22 cellular contexts compared by ENCODE assay signal in the genomic region with DNA sequence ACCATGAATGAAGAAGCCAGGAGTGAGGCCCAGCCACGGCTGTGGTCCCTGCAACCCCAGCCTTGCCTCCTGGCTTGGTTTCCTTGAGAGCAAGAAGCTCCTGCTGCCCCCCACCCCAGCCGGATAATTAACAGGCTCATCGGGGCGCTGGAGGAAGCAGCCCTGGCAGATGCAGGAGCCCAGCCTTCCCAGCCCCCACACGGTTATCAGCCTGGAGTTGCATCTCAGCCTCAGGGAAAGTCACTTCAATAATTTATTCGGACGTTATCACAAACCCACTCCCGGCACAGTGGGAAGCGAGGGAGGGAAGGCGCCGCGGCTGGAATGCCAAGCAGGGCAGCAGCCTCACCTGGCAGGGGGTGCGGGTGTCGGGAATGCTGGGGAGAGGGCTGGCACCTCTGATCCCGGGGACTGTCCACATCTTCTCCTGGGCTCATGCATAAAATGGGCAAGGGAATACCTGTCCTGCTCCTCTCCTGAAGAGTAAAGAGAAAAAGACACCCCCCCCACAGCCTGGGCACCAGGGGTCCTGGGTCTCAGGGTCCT. TPM values are rescaled to one million over a fixed set of nuclear protein-coding genes. Genes with fewer than 3 reads are reported as not detected.
DNase-seq lines count a peak whose midpoint lies in the region; ATAC-seq and TF ChIP-seq lines count a peak whose summit lies in the region.
"Had no signal": no experiment of that assay in that cellular context is flagged by ENCODE, and none has a peak within 500 bp of the region (broad histone marks: within the 10 kb centered on the region; RNA-seq: fewer than 3 reads in every experiment).

No MANE protein-coding gene starts in this region.

- H3K4me3 Mint-ChIP-seq in natural killer cell = no peak overlapping the region
- H3K4me3 Mint-ChIP-seq in natural killer cell treated with Interleukin-12 subunit alpha and Interleukin-12 subunit beta and Interleukin-15 and Interleukin-18, amount 100 ng/mL, for 72 hours = no peak overlapping the region
- H3K4me3 Mint-ChIP-seq in WTC11 = no peak overlapping the region
- H3K4me3 Mint-ChIP-seq: activated CD4-positive, alpha-beta T cell treated with anti-CD3 and anti-CD28 coated beads for 36 hours; dendritic cell treated with granulocyte-macrophage colony-stimulating factor and Interleukin-4, amounts not matched to agents 40 ng/mL and 50 ng/mL, for 4 days had no signal

- no peak for TF ChIP-seq CTCF in natural killer cell (IDR thresholded peaks at IDR 0.05)
- TF ChIP-seq CTCF in WTC11 (IDR thresholded peaks at IDR 0.05) = no peak

- H3K27ac Mint-ChIP-seq in natural killer cell = no peak overlapping the region
- H3K27ac Mint-ChIP-seq in natural killer cell treated with Interleukin-12 subunit alpha and Interleukin-12 subunit beta and Interleukin-15 and Interleukin-18, amount 100 ng/mL, for 72 hours = no peak overlapping the region
- no peak overlapping the region for H3K27ac Mint-ChIP-seq in WTC11
- H3K27ac Mint-ChIP-seq: activated CD4-positive, alpha-beta T cell treated with anti-CD3 and anti-CD28 coated beads for 36 hours; dendritic cell treated with granulocyte-macrophage colony-stimulating factor and Interleukin-4, amounts not matched to agents 40 ng/mL and 50 ng/mL, for 4 days had no signal

- WGBS in mesendoderm (ENCODE audit: extremely low coverage, insufficient coverage, low lambda C conversion rate) = no CpG with 5 or more reads among the region's 15 CpGs
- 64 to 66% methylated on average over 15 of the region's 15 CpGs for WGBS in aorta, 2 donors

- H4K8ac ChIP-seq in mesendoderm (ENCODE audit: low read depth, low read length) = no peak overlapping the region

- H2BK120ac ChIP-seq in mesendoderm (ENCODE audit: low read depth, low read length) = no peak overlapping the region

- peak overlapping the region; percentile 44 for H3K56ac ChIP-seq in mesendoderm (ENCODE audit: low read length)

- intact Hi-C loops in natural killer cell (cut with micrococcal nuclease) = no loop called here
- intact Hi-C loops in aorta (cut with DNase I) = no loop called here

- peaks cover 9 to 13% of the 10 kb centered on the region in 2 donors for H3K4me1 Mint-ChIP-seq in natural killer cell
- peaks cover 10 to 13% of the 10 kb centered on the region in 2 donors for H3K4me1 Mint-ChIP-seq in natural killer cell treated with Interleukin-12 subunit alpha and Interleukin-12 subunit beta and Interleukin-15 and Interleukin-18, amount 100 ng/mL, for 72 hours (ENCODE audit: low read depth in 2 of 2)
- peaks cover 11% of the 10 kb centered on the region for H3K4me1 Mint-ChIP-seq in WTC11

- no peak overlapping the region for H3K4me2 ChIP-seq in mesendoderm (ENCODE audit: low read length)

- H2BK5ac ChIP-seq in mesendoderm (ENCODE audit: low read length) = no peak overlapping the region

- H3K36me3 Mint-ChIP-seq in natural killer cell (no peaks in the 10 kb centered on the region), WTC11 (no peaks in the 10 kb centered on the region)
- H3K36me3 Mint-ChIP-seq in natural killer cell treated with Interleukin-12 subunit alpha and Interleukin-12 subunit beta and Interleukin-15 and Interleukin-18, amount 100 ng/mL, for 72 hours = no peaks in the 10 kb centered on the region

- no peak overlapping the region for H3K4ac ChIP-seq in mesendoderm (ENCODE audit: low read depth, low read length)

- H3K4me1 ChIP-seq in mesendoderm (ENCODE audit: control insufficient read depth, low read depth, low read length) = peaks cover 12% of the 10 kb centered on the region
- no peaks in the 10 kb centered on the region for H3K4me1 ChIP-seq in aorta (ENCODE audit: control insufficient read depth in 1 of 2, insufficient read depth in 2 of 2, low read length in 2 of 2)
- H3K4me1 ChIP-seq: Caco-2, gastrocnemius medialis, parathyroid adenoma had no signal

- H4K5ac ChIP-seq in mesendoderm (ENCODE audit: low read length) = no peak overlapping the region

- POLR2A ChIA-PET in WTC11 (lab: Charles Lee) = interaction anchor here (1.0 kb wide), 1 partner anchor 44 kb away, joined by 3 read pairs; a partner anchor contains a TSS

- DNase-seq in natural killer cell = peak; percentile 5
- no peak for DNase-seq in natural killer cell treated with Interleukin-12 subunit alpha and Interleukin-12 subunit beta and Interleukin-15 and Interleukin-18, amount 100 ng/mL, for 72 hours (ENCODE audit: low spot score)
- DNase-seq in WTC11 (ENCODE audit: low spot score) = no peak
- peak; percentile 54 for DNase-seq in mesendoderm
- DNase-seq in aorta = peak; percentile 36 to 51
- no peak for DNase-seq in hepatic stellate cell (ENCODE audit: low spot score)
- no peak for DNase-seq in NCI-H1930 (lab: John Stamatoyannopoulos, UW)
- DNase-seq: activated CD4-positive, alpha-beta T cell treated with anti-CD3 and anti-CD28 coated beads for 36 hours; brain microvascular endothelial cell; Caco-2; gastrocnemius medialis; lower lobe of right lung; NCI-H2107; NCI-H524 treated with DMSO at 0.1 percent for 48 hours; PC-3; stimulated activated CD8-positive, alpha-beta memory T cell treated with anti-CD3 and anti-CD28 coated beads, Interleukin-4, amount 100 ng/mL, for 48 hours; substantia nigra; T-helper 9 cell had no signal

- no peaks in the 10 kb centered on the region for H3K9me3 ChIP-seq in aorta (ENCODE audit: control insufficient read depth, low read length)
- H3K9me3 ChIP-seq: Caco-2, gastrocnemius medialis, lower lobe of right lung had no signal

- no peak overlapping the region for H3K18ac ChIP-seq in mesendoderm (ENCODE audit: low read length)

- H3K36me3 ChIP-seq in mesendoderm (ENCODE audit: control insufficient read depth, insufficient read depth, low read length) (no peaks in the 10 kb centered on the region), aorta (ENCODE audit: control insufficient read depth in 1 of 2, insufficient read depth in 2 of 2, low read length in 1 of 2) (no peaks in the 10 kb centered on the region)
- H3K36me3 ChIP-seq: brain microvascular endothelial cell, gastrocnemius medialis, lower lobe of right lung had no signal

- H3K27me3 ChIP-seq in mesendoderm (ENCODE audit: insufficient read depth, low read length, poor library complexity) (no peaks in the 10 kb centered on the region), aorta (ENCODE audit: control insufficient read depth in 1 of 2, insufficient read depth in 2 of 2, low read length in 1 of 2) (no peaks in the 10 kb centered on the region)
- H3K27me3 ChIP-seq: brain microvascular endothelial cell, gastrocnemius medialis had no signal

- no peak overlapping the region for H3K4me3 ChIP-seq in mesendoderm (ENCODE audit: low read length)
- no peak overlapping the region for H3K4me3 ChIP-seq in aorta (ENCODE audit: low read length in 2 of 2)
- H3K4me3 ChIP-seq: gastrocnemius medialis, K562, lower lobe of right lung, skin epidermis had no signal

- no peaks in the 10 kb centered on the region for H3K9me3 Mint-ChIP-seq in natural killer cell
- H3K9me3 Mint-ChIP-seq in natural killer cell treated with Interleukin-12 subunit alpha and Interleukin-12 subunit beta and Interleukin-15 and Interleukin-18, amount 100 ng/mL, for 72 hours = no peaks in the 10 kb centered on the region
- H3K9me3 Mint-ChIP-seq in WTC11 = no peaks in the 10 kb centered on the region
- H3K9me3 Mint-ChIP-seq: dendritic cell treated with granulocyte-macrophage colony-stimulating factor and Interleukin-4, amounts not matched to agents 40 ng/mL and 50 ng/mL, for 4 days had no signal

- H3K27me3 Mint-ChIP-seq in natural killer cell (ENCODE audit: low read depth in 2 of 2) (no peaks in the 10 kb centered on the region), WTC11 (ENCODE audit: low read depth) (peaks cover 16% of the 10 kb centered on the region)
- H3K27me3 Mint-ChIP-seq in natural killer cell treated with Interleukin-12 subunit alpha and Interleukin-12 subunit beta and Interleukin-15 and Interleukin-18, amount 100 ng/mL, for 72 hours = no peaks in the 10 kb centered on the region
- H3K27me3 Mint-ChIP-seq: activated CD4-positive, alpha-beta T cell treated with anti-CD3 and anti-CD28 coated beads for 36 hours had no signal

- no peak overlapping the region for H2BK15ac ChIP-seq in mesendoderm (replicated peaks; ENCODE audit: low read depth)

- H3K79me1 ChIP-seq in mesendoderm (ENCODE audit: low read length) = no peaks in the 10 kb centered on the region

- H3K79me2 ChIP-seq in mesendoderm (ENCODE audit: control insufficient read depth, insufficient read depth, low read length) = no peaks in the 10 kb centered on the region
- H3K79me2 ChIP-seq: parathyroid adenoma had no signal

- no peak overlapping the region for H3K27ac ChIP-seq in mesendoderm (ENCODE audit: low read depth, low read length)
- H3K27ac ChIP-seq in aorta (ENCODE audit: low read depth in 1 of 2, low read length in 2 of 2) = no peak overlapping the region
- H3K27ac ChIP-seq: brain microvascular endothelial cell, gastrocnemius medialis, lower lobe of right lung, parathyroid adenoma, skin epidermis had no signal

- ATAC-seq in natural killer cell (no peak), WTC11 (no peak; the same call in 1 of the 2 replicates), aorta (ENCODE audit: low FRiP score) (no peak)
- ATAC-seq in natural killer cell treated with Interleukin-12 subunit alpha and Interleukin-12 subunit beta and Interleukin-15 and Interleukin-18, amount 100 ng/mL, for 72 hours = no peak
- ATAC-seq: activated CD4-positive, alpha-beta T cell treated with anti-CD3 and anti-CD28 coated beads for 36 hours; gastrocnemius medialis; K562; lower lobe of right lung; PC-3 had no signal

- CTCF ChIA-PET in WTC11 (lab: Charles Lee) = interaction anchor here (1.0 kb wide), 1 partner anchor 22 kb away, joined by 3 read pairs; no protein-coding TSS in a partner anchor

- H3K9ac ChIP-seq in mesendoderm (ENCODE audit: low read length) = no peak overlapping the region
- H3K9ac ChIP-seq: parathyroid adenoma had no signal

- no peak overlapping the region for H3K23ac ChIP-seq in mesendoderm (ENCODE audit: low read length)

- no peak overlapping the region for H2AK5ac ChIP-seq in mesendoderm (ENCODE audit: low read length)

TF ChIP-seq in WTC11, 78 proteins besides CTCF, POLR2A, EP300 and RAD21:
- TF ChIP-seq ZNF423 (CRISPR knock-in tag; IDR thresholded peaks at IDR 0.05) (0 out of 2 replicates have a peak, but pooled peaks have one; percentile 26), ATF1 (CRISPR knock-in tag; IDR thresholded peaks at IDR 0.05) (no peak), CREB1 (CRISPR knock-in tag; IDR thresholded peaks at IDR 0.05) (no peak), OVOL2 (CRISPR knock-in tag; IDR thresholded peaks at IDR 0.05; ENCODE audit: borderline replicate concordance) (no peak), ZNF219 (CRISPR knock-in tag; IDR thresholded peaks at IDR 0.05; ENCODE audit: borderline replicate concordance) (no peak), NR1H2 (CRISPR knock-in tag; IDR thresholded peaks at IDR 0.05) (no peak), ZNF232 (CRISPR knock-in tag; IDR thresholded peaks at IDR 0.05) (no peak)
TF ChIP-seq in WTC11: peak in this region for 1.

RNA-seq across cellular contexts. Expression of a gene that starts 43.3 kb away (rescaled TPM):
- total RNA-seq in natural killer cell (10 to 100 TPM; 23.2 to 27.3 (median 24.9) TPM), WTC11 (2021) (61.9 to 69.5 TPM (median 66.6 TPM) in 3 replicates), aorta (10 to 100 TPM in 1 of 2 donors, 1 to 10 TPM in 1; 8.1 to 12.3 TPM)
- total RNA-seq in natural killer cell treated with Interleukin-12 subunit alpha and Interleukin-12 subunit beta and Interleukin-15 and Interleukin-18, amount 100 ng/mL, for 72 hours = 100 to 1,000 TPM in 1 of 2 donors, 10 to 100 TPM in 1; 87.8 to 194 TPM
- 54.5 TPM for polyA plus RNA-seq in mesendoderm (2013, experiment 1 of 2)
- polyA plus RNA-seq in mesendoderm (2013, experiment 2 of 2) = 55.5 TPM
- 1 to 10 TPM; 1.1 to 3.6 TPM for polyA plus RNA-seq in aorta

Comparison
In these comparisons a context has a peak if more than half of its experiments do, and no peak if none do; other contexts are left out.
1. DNase-seq: peak in natural killer cell (single experiment), mesendoderm (single experiment) and aorta (2 of 2); none in natural killer cell treated with Interleukin-12 subunit alpha and Interleukin-12 subunit beta and Interleukin-15 and Interleukin-18, amount 100 ng/mL, for 72 hours (single experiment), WTC11 (single experiment), hepatic stellate cell (single experiment) and NCI-H1930 (0 of 2).